ENCODE assay signal across 19 cellular contexts in the genomic region with DNA sequence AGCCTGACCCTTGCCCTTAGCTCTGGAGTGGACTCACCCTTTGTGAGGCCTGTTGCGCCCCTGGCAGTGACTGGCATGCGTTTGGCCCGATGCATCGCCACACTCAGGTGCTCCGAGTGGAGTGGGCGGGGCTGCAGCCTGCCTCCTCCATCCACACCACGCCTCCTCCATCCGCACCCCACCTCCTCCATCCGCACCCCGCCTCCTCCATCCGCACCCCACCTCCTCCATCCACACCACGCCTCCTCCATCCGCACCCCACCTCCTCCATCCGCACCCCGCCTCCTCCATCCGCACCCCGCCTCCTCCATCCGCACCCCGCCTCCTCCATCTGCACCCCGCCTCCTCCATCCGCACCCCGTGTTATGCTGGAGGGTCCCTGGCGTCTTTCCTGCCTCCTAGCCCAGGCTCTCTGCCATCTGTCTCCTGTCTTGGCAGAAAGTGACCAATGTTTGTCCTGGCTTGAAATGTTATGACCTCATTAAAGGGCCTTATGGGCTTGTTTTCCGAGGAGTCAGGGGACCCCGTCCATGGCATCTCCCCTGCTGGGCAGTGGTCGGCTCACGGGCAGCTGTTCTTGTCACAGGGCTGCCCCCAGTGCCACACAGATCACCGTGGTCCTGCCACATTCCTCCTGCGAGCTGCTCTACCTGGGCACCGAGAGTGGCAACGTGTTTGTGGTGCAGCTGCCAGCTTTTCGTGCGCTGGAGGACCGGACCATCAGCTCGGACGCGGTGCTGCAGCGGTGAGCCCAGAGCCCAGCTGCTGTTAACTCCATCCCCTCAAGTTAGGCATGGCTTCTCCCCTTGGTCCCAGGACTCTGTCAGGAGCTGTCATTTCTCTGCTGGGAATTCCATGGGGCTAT. TPM values are rescaled to one million over a fixed set of nuclear protein-coding genes. Genes with fewer than 3 reads are reported as not detected.
DNase-seq lines count a peak whose midpoint lies in the region; ATAC-seq and TF ChIP-seq lines count a peak whose summit lies in the region.
"Had no signal": no experiment of that assay in that cellular context is flagged by ENCODE, and none has a peak within 500 bp of the region (broad histone marks: within the 10 kb centered on the region; RNA-seq: fewer than 3 reads in every experiment).

No MANE protein-coding gene starts in this region.

- no peak for TF ChIP-seq POLR2A in gastrocnemius medialis (IDR thresholded peaks at IDR 0.05)

- CTCF ChIA-PET in HEK293 (lab: Yijun Ruan, JAX) (interaction anchor here (0.6 to 1.3 kb wide), 3 partner anchors 11 to 445 kb away, joined by 3 to 5 read pairs (median 3); partner anchors contain the start of gene SMIM5), A673 (lab: Charles Lee) (no interaction called here)

- H3K4me1 ChIP-seq in HEK293 (ENCODE audit: control insufficient read depth, insufficient read depth, low read length): 0 out of 2 replicates have a peak, but pooled peaks cover 5% of the 10 kb centered on the region
- no peaks in the 10 kb centered on the region for H3K4me1 ChIP-seq in A673 (ENCODE audit: insufficient read depth, low read length, poor library complexity, severe bottlenecking)
- H3K4me1 ChIP-seq in gastrocnemius medialis: no peaks in the 10 kb centered on the region
- H3K4me1 ChIP-seq: heart left ventricle, prostate gland had no signal

- POLR2A ChIA-PET in HEK293 (lab: Yijun Ruan, JAX): interaction anchor here (0.5 kb wide), 1 partner anchor 107 kb away, joined by 3 read pairs; no protein-coding TSS in a partner anchor
- POLR2A ChIA-PET in A673 (lab: Charles Lee; ENCODE audit: low non-redundant PET): no interaction called here

- ATAC-seq in central memory CD8-positive, alpha-beta T cell (replicated peaks; ENCODE audit: extremely low read depth, poor library complexity, severe bottlenecking): no peak
- no peak for ATAC-seq in gastrocnemius medialis

- H3K36me3 Mint-ChIP-seq in central memory CD8-positive, alpha-beta T cell (ENCODE audit: insufficient read depth): peaks cover 18% of the 10 kb centered on the region
- H3K36me3 Mint-ChIP-seq in nephron (ENCODE audit: low read depth): no peaks in the 10 kb centered on the region
- H3K36me3 Mint-ChIP-seq: naive B cell had no signal

- no peaks in the 10 kb centered on the region for H3K4me1 Mint-ChIP-seq in central memory CD8-positive, alpha-beta T cell
- H3K4me1 Mint-ChIP-seq in nephron: peaks cover 7% of the 10 kb centered on the region
- H3K4me1 Mint-ChIP-seq: naive B cell had no signal

- no peaks in the 10 kb centered on the region for H3K27me3 Mint-ChIP-seq in central memory CD8-positive, alpha-beta T cell
- no peaks in the 10 kb centered on the region for H3K27me3 Mint-ChIP-seq in nephron (ENCODE audit: low read depth)
- H3K27me3 Mint-ChIP-seq: naive B cell had no signal

- no TSS peak for BruUV-seq in A673 (replicated peaks; lab: Mats Ljungman, UMichigan)

- TF ChIP-seq CTCF in HEK293 (tag by site-specific recombination; IDR thresholded peaks at IDR 0.05) (no peak), nephron (IDR thresholded peaks at IDR 0.05; ENCODE audit: unreplicated experiment in 3 of 3) (no peak), A673 (conservative IDR thresholded peaks at IDR 0.05; ENCODE audit: low read depth, low read length) (no peak), gastrocnemius medialis (IDR thresholded peaks at IDR 0.05 in 4 of 5, conservative IDR thresholded peaks at IDR 0.05 in 1 of 5) (no peak)

- DNase-seq in central memory CD8-positive, alpha-beta T cell (ENCODE audit: low spot score in 2 of 2): no peak
- DNase-seq in A673 (ENCODE audit: low spot score) (no peak), gastrocnemius medialis (no peak), NCI-H2227 treated with DMSO at 0.1 percent for 48 hours (lab: John Stamatoyannopoulos, UW) (no peak)
- DNase-seq: activated CD4-positive, alpha-beta T cell treated with anti-CD3 and anti-CD28 coated beads for 48 hours; activated gamma-delta T cell treated with Interleukin-2 at 50 U/mL for 16 hours; AML-193; amniotic stem cell; H9; heart left ventricle; naive B cell; NCI-H2029; NCI-H446; RPMI8226; small intestine; stimulated activated CD4-positive, alpha-beta T cell treated with anti-CD3 and anti-CD28 coated beads, Interleukin-4, amount 100 ng/mL, for 24 hours had no signal

- intact Hi-C loops in A673 (cut with micrococcal nuclease; ENCODE audit: unreplicated experiment): no loop called here
- intact Hi-C loops in gastrocnemius medialis (cut with DNase I; ENCODE audit: low total_unique reads): no loop called here

- H3K4me3 ChIP-seq in HEK293 (ENCODE audit: low read depth, low read length) (no peak overlapping the region), A673 (ENCODE audit: low read depth, low read length, poor library complexity, severe bottlenecking) (no peak overlapping the region), gastrocnemius medialis (no peak overlapping the region)
- H3K4me3 ChIP-seq: heart left ventricle, prostate gland had no signal

- H3K4me3 Mint-ChIP-seq in central memory CD8-positive, alpha-beta T cell: no peak overlapping the region
- peak overlapping the region in 1 of 3 experiments; percentile 7 for H3K4me3 Mint-ChIP-seq in nephron
- H3K4me3 Mint-ChIP-seq: H9, naive B cell had no signal

- H3K36me3 ChIP-seq in HEK293 (ENCODE audit: control insufficient read depth in 2 of 2, insufficient read depth in 1 of 2, low read length in 2 of 2) (peaks cover 0 to 12% of the 10 kb centered on the region in 2 experiments; a peak in 1 of 3 replicates), A673 (ENCODE audit: insufficient read depth, low read length, poor library complexity, severe bottlenecking) (no peaks in the 10 kb centered on the region), gastrocnemius medialis (no peaks in the 10 kb centered on the region)
- H3K36me3 ChIP-seq: heart left ventricle had no signal

- in situ Hi-C loops in gastrocnemius medialis (cut with MboI; ENCODE audit: low sequenced_read_pairs in 4 of 4): no loop called here

- H3K27ac Mint-ChIP-seq in central memory CD8-positive, alpha-beta T cell (ENCODE audit: low read depth): peak overlapping the region; percentile 19
- H3K27ac Mint-ChIP-seq in nephron: peak overlapping the region in 2 of 3 experiments; percentile 12 to 68

- no peaks in the 10 kb centered on the region for H3K9me3 Mint-ChIP-seq in central memory CD8-positive, alpha-beta T cell
- H3K9me3 Mint-ChIP-seq in nephron: no peaks in the 10 kb centered on the region
- H3K9me3 Mint-ChIP-seq: H9, naive B cell had no signal

- H3K9me3 ChIP-seq in HEK293 (ENCODE audit: control insufficient read depth, insufficient read depth, low read depth, low read length): no peaks in the 10 kb centered on the region
- H3K9me3 ChIP-seq in A673 (ENCODE audit: low read depth, low read length, poor library complexity, severe bottlenecking): no peaks in the 10 kb centered on the region
- no peaks in the 10 kb centered on the region for H3K9me3 ChIP-seq in gastrocnemius medialis
- H3K9me3 ChIP-seq: heart left ventricle, prostate gland had no signal

- no peaks in the 10 kb centered on the region for H3K27me3 ChIP-seq in A673 (replicated peaks; ENCODE audit: insufficient read depth, low read depth, low read length, poor library complexity)
- no peaks in the 10 kb centered on the region for H3K27me3 ChIP-seq in gastrocnemius medialis
- H3K27me3 ChIP-seq: heart left ventricle had no signal

- H3K27ac ChIP-seq in HEK293 (ENCODE audit: extremely low read depth, low read depth, low read length): no peak overlapping the region
- H3K27ac ChIP-seq in A673 (ENCODE audit: low read depth, low read length, poor library complexity, severe bottlenecking): no peak overlapping the region
- H3K27ac ChIP-seq in gastrocnemius medialis: no peak overlapping the region
- H3K27ac ChIP-seq: heart left ventricle had no signal

TF ChIP-seq in HEK293, 187 proteins besides CTCF, POLR2A, EP300 and RAD21:
- TF ChIP-seq ZNF830 (tag by site-specific recombination; IDR thresholded peaks at IDR 0.05; ENCODE audit: low read depth) (no peak), ZNF571 (tag by site-specific recombination; IDR thresholded peaks at IDR 0.05) (no peak), ZFHX2 (tag by site-specific recombination; conservative IDR thresholded peaks at IDR 0.05) (0 out of 2 replicates have a peak, but pooled peaks have one; percentile 21), ZNF146 (tag by site-specific recombination; IDR thresholded peaks at IDR 0.05) (no peak), SP2 (tag by site-specific recombination; IDR thresholded peaks at IDR 0.05) (no peak), ZNF121 (tag by site-specific recombination; IDR thresholded peaks at IDR 0.05) (no peak), ZNF701 (tag by site-specific recombination; IDR thresholded peaks at IDR 0.05) (no peak), ZNF558 (tag by site-specific recombination; IDR thresholded peaks at IDR 0.05) (no peak), ZNF341 (tag by site-specific recombination; IDR thresholded peaks at IDR 0.05; ENCODE audit: low read depth) (no peak), ZNF501 (tag by site-specific recombination; IDR thresholded peaks at IDR 0.05) (no peak), KLF1 (tag by site-specific recombination; IDR thresholded peaks at IDR 0.05) (peak; percentile 47), ZNF174 (tag by site-specific recombination; IDR thresholded peaks at IDR 0.05) (no peak), ZNF544 (tag by site-specific recombination; IDR thresholded peaks at IDR 0.05) (no peak), ZNF354C (tag by site-specific recombination; IDR thresholded peaks at IDR 0.05; ENCODE audit: borderline replicate concordance, low read depth) (no peak)
- TF ChIP-seq, protein P1, sequence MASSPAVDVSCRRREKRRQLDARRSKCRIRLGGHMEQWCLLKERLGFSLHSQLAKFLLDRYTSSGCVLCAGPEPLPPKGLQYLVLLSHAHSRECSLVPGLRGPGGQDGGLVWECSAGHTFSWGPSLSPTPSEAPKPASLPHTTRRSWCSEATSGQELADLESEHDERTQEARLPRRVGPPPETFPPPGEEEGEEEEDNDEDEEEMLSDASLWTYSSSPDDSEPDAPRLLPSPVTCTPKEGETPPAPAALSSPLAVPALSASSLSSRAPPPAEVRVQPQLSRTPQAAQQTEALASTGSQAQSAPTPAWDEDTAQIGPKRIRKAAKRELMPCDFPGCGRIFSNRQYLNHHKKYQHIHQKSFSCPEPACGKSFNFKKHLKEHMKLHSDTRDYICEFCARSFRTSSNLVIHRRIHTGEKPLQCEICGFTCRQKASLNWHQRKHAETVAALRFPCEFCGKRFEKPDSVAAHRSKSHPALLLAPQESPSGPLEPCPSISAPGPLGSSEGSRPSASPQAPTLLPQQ (tag by site-specific recombination; IDR thresholded peaks at IDR 0.05): no peak

RNA-seq across cellular contexts. Expression of gene MYO15B, which starts 28.7 kb away (rescaled TPM):
- total RNA-seq in A673 (2021) (9.3 and 14.7 TPM in 2 replicates), gastrocnemius medialis (10 to 100 TPM in 2 of 4 donors, 1 to 10 TPM in 2; 4.5 to 34.6 (median 14.3) TPM)

RNA-seq across cellular contexts. Expression of gene LLGL2, which starts 33.4 kb away (rescaled TPM):
- total RNA-seq in A673 (2021) (10.8 and 14.4 TPM in 2 replicates), gastrocnemius medialis (1 to 10 TPM in 3 of 4 donors, under 1 TPM in 1; 0.78 to 7.1 (median 1.4) TPM)

RNA-seq across cellular contexts. Expression of gene TSEN54, which starts 42.6 kb away (rescaled TPM):
- total RNA-seq in A673 (2021): 36.5 and 36.6 TPM in 2 replicates
- 10 to 100 TPM; 15.4 to 31.2 (median 17.8) TPM for total RNA-seq in gastrocnemius medialis

RNA-seq across cellular contexts. Expression of gene CASKIN2, which starts 43.6 kb away (rescaled TPM):
- total RNA-seq in A673 (2021) (32.6 and 32.7 TPM in 2 replicates), gastrocnemius medialis (10 to 100 TPM; 11.3 to 24.1 (median 16.8) TPM)
